8 cellular contexts compared by ENCODE assay signal in the genomic region with DNA sequence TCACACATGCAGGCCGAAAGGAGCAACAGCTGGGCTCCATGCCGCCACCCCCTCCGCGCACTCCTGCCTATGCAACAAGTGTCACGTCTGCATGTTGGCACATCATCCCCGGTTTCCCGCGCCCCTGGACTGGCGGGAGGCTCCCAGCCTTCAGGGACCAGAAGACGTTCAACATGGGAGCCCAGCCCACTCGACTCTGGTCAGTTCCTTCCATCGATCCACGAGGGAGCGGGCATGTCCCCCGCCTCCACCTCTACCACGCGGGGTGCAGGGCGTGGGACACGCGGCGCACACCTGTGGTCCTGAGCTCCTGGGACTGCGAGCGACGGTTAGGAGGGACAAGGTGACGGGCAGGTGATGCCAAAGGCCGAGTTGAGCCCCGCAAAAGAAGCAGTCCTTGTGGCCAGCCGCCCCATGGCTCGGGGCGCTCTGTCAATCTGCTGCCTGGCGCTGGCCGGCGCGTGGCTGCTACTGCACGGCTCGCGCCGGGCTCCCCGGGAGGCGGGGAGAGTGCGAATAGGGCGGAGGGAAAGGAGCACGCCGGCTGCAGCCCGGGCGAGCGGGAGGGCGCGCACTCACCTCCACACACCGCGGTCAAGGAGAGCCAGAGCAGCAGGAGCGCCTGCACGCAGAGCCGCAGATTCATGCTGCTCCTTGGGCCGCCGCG. TPM values are rescaled to one million over a fixed set of nuclear protein-coding genes. Genes with fewer than 3 reads are reported as not detected.
A peak's percentile ranks its signal among the peaks of the same experiment; 100 is the strongest.
DNase-seq lines count a peak whose midpoint lies in the region; ATAC-seq and TF ChIP-seq lines count a peak whose summit lies in the region.

No MANE protein-coding gene starts in this region.

- H3K79me2 ChIP-seq in PC-3 (ENCODE audit: low read length), result 0 out of 2 replicates have a peak, but pooled peaks cover 6% of the 10 kb centered on the region

- intact Hi-C loops in PC-3 (cut with micrococcal nuclease) (loop anchor here (2.0 kb wide), 1 partner anchor 47 kb away; no protein-coding TSS in a partner anchor), colonic mucosa (cut with DNase I) (no loop called here)

- 2% methylated on average over 52 of the region's 57 CpGs for WGBS in urinary bladder

- peak overlapping the region; percentile 89 for H2AFZ ChIP-seq in PC-3 (ENCODE audit: low read length)

- peak overlapping the region; percentile 99 for H3K4me2 ChIP-seq in PC-3 (ENCODE audit: low read length)

- H3F3A ChIP-seq in PC-3 (ENCODE audit: low read length, unreplicated experiment), result no peaks in the 10 kb centered on the region

- H4K20me1 ChIP-seq in PC-3 (ENCODE audit: low read length), result no peaks in the 10 kb centered on the region

- ATAC-seq in GM21723 (IDR thresholded peaks at IDR 0.05; ENCODE audit: unreplicated experiment) (peak; percentile 62), PC-3 (peak; percentile 72)

- DNase-seq in EH (ENCODE audit: low read depth) (peak; percentile 24), PC-3 (peak; percentile 35), colonic mucosa (no peak), mesenteric fat pad (ENCODE audit: low spot score) (peak; percentile 87), globus pallidus (ENCODE audit: low spot score) (no peak), NCI-H1694 treated with DMSO at 0.1 percent for 48 hours (lab: John Stamatoyannopoulos, UW) (no peak)

- H3K36me3 ChIP-seq in PC-3 (ENCODE audit: low read depth, low read length), result no peaks in the 10 kb centered on the region
- H3K36me3 ChIP-seq in colonic mucosa, result no peaks in the 10 kb centered on the region
- H3K36me3 ChIP-seq in urinary bladder (ENCODE audit: insufficient read depth), result no peaks in the 10 kb centered on the region

- H3K9me3 ChIP-seq in PC-3 (ENCODE audit: low read length) (no peaks in the 10 kb centered on the region), colonic mucosa (no peaks in the 10 kb centered on the region)

- POLR2A ChIA-PET in PC-3 (lab: Charles Lee; ENCODE audit: unreplicated experiment), result interaction anchor here (0.5 to 0.6 kb wide), 2 partner anchors 28 to 277 kb away, joined by 3 to 4 read pairs; no protein-coding TSS in a partner anchor

- TF ChIP-seq CTCF in PC-3 (conservative IDR thresholded peaks at IDR 0.05; ENCODE audit: low read depth, low read length), result no peak
- TF ChIP-seq CTCF in colonic mucosa (IDR thresholded peaks at IDR 0.05), result no peak

- no TSS peak for BruUV-seq in PC-3 (replicated peaks; lab: Mats Ljungman, UMichigan)

- H3K9me2 ChIP-seq in PC-3 (replicated peaks; ENCODE audit: low read length), result no peaks in the 10 kb centered on the region

- H3K27me3 ChIP-seq in PC-3 (ENCODE audit: low read length) (no peaks in the 10 kb centered on the region), colonic mucosa (peaks cover 10% of the 10 kb centered on the region)

- no peak overlapping the region for H3K9ac ChIP-seq in PC-3 (ENCODE audit: low read length)
- no peak overlapping the region for H3K9ac ChIP-seq in colonic mucosa (ENCODE audit: low read depth in 2 of 2, low read length in 2 of 2)

- CTCF ChIA-PET in PC-3 (lab: Charles Lee), result interaction anchor here (1.0 to 1.5 kb wide), 2 partner anchors 24 to 72 kb away, joined by 3 to 14 read pairs; no protein-coding TSS in a partner anchor

- H3K4me1 ChIP-seq in PC-3 (ENCODE audit: insufficient read depth, low read length), result peaks cover 24% of the 10 kb centered on the region
- no peaks in the 10 kb centered on the region for H3K4me1 ChIP-seq in colonic mucosa
- H3K4me1 ChIP-seq in urinary bladder (ENCODE audit: insufficient read depth), result no peaks in the 10 kb centered on the region

- H3K27ac ChIP-seq in PC-3 (ENCODE audit: low read length) (no peak overlapping the region), colonic mucosa (no peak overlapping the region), urinary bladder (ENCODE audit: low read depth) (no peak overlapping the region)

- H3K4me3 ChIP-seq in PC-3 (ENCODE audit: low read length) (peak overlapping the region; percentile 84), colonic mucosa (peak overlapping the region; percentile 31), urinary bladder (ENCODE audit: low read depth, low read length) (peak overlapping the region; percentile 38)

RNA-seq across cellular contexts. Expression of a gene that starts 0.6 kb away (rescaled TPM):
- total RNA-seq in PC-3 (2014; rRNA removed) (8.5 and 11.6 TPM in 2 replicates), colonic mucosa (1 to 10 TPM in 1 of 2 donors, under 1 TPM in 1; 0.15 to 2.7 TPM), mesenteric fat pad (5.6 TPM), urinary bladder (1.8 TPM)
- polyA plus RNA-seq in urinary bladder, result 1.0 TPM

Comparison
In these comparisons a context has a peak if more than half of its experiments do, and no peak if none do; other contexts are left out.
1. DNase-seq: peak in EH (single experiment), PC-3 (single experiment) and mesenteric fat pad (single experiment); none in colonic mucosa (single experiment), globus pallidus (single experiment) and NCI-H1694 treated with DMSO at 0.1 percent for 48 hours (single experiment).
2. H3K4me3 ChIP-seq: peak in every context shown above with its lines; median percentile 84 in PC-3; 38 in urinary bladder; 31 in colonic mucosa.